17 cellular contexts compared by ENCODE assay signal in genomic region chr1:30599721-30600120, GRCh38.
DNase-seq lines count a peak whose midpoint lies in the region; ATAC-seq and TF ChIP-seq lines count a peak whose summit lies in the region.
"Had no signal": no experiment of that assay in that cellular context is flagged by ENCODE, and none has a peak within 500 bp of the region (broad histone marks: within the 10 kb centered on the region; RNA-seq: fewer than 3 reads in every experiment).

No MANE protein-coding gene starts in this region.

- H3K4me1 Mint-ChIP-seq in endodermal cell, result peaks cover 6% of the 10 kb centered on the region
- H3K4me1 Mint-ChIP-seq: CD14-positive monocyte had no signal

- no peak overlapping the region for H3K4me3 Mint-ChIP-seq in endodermal cell
- H3K4me3 Mint-ChIP-seq: CD14-positive monocyte had no signal

- intact Hi-C loops in Right ventricle myocardium superior (cut with DNase I) (no loop called here), left ventricle myocardium inferior (cut with micrococcal nuclease) (no loop called here)

- H3K9me3 ChIP-seq in left ventricle myocardium inferior (replicated peaks) (no peaks in the 10 kb centered on the region), endodermal cell (ENCODE audit: control insufficient read depth, low read length) (no peaks in the 10 kb centered on the region), WERI-Rb-1 (ENCODE audit: severe bottlenecking) (no peaks in the 10 kb centered on the region)
- H3K9me3 ChIP-seq: Peyer's patch had no signal

- H3K4me1 ChIP-seq in left ventricle myocardium inferior (no peaks in the 10 kb centered on the region), endodermal cell (ENCODE audit: control insufficient read depth, insufficient read depth, low read length) (no peaks in the 10 kb centered on the region)
- H3K4me1 ChIP-seq: Peyer's patch had no signal

- peaks cover 11% of the 10 kb centered on the region for H3K27me3 Mint-ChIP-seq in endodermal cell (ENCODE audit: insufficient read depth)

- H3K27me3 ChIP-seq in left ventricle myocardium inferior (ENCODE audit: low read depth) (peaks cover 65% of the 10 kb centered on the region), endodermal cell (ENCODE audit: control insufficient read depth, insufficient read depth, low read length, poor library complexity, severe bottlenecking) (peaks cover 10% of the 10 kb centered on the region), WERI-Rb-1 (ENCODE audit: insufficient read depth, low read depth, severe bottlenecking) (peaks cover under 1% of the 10 kb centered on the region)

- no peak overlapping the region for H3K9ac ChIP-seq in endodermal cell (ENCODE audit: extremely low read depth, low read length, poor library complexity, severe bottlenecking)
- H3K9ac ChIP-seq: GM23248 had no signal

- no peaks in the 10 kb centered on the region for H3K36me3 Mint-ChIP-seq in endodermal cell (ENCODE audit: low read depth)
- H3K36me3 Mint-ChIP-seq: CD14-positive monocyte had no signal

- 92 to 94% methylated on average over 4 to 5 of the region's 5 CpGs for WGBS in endodermal cell (ENCODE audit: insufficient coverage in 1 of 2, insufficient read length in 1 of 2), 2 experiments

- H3K36me3 ChIP-seq in left ventricle myocardium inferior (no peaks in the 10 kb centered on the region), endodermal cell (ENCODE audit: control insufficient read depth, insufficient read depth, low read length) (no peaks in the 10 kb centered on the region), WERI-Rb-1 (no peaks in the 10 kb centered on the region)
- H3K36me3 ChIP-seq: Peyer's patch had no signal

- DNase-seq in Right ventricle myocardium superior (no peak), left ventricle myocardium inferior (no peak), endodermal cell (peak; percentile 17), left kidney (ENCODE audit: low read depth, low spot score) (peak; percentile 65), NCI-H1694 treated with DMSO at 0.1 percent for 48 hours (lab: John Stamatoyannopoulos, UW) (no peak), HK-2 (ENCODE audit: unreplicated experiment) (no peak), NOMO-1 (lab: John Stamatoyannopoulos, UW; ENCODE audit: unreplicated experiment in 2 of 2) (no peak), WERI-Rb-1 (no peak)
- DNase-seq: EL, GM23248, KBM-7, MV-4-11, NCI-H1417 treated with DMSO at 0.1 percent for 48 hours, NCI-H524 had no signal

- TF ChIP-seq CTCF in left ventricle myocardium inferior (IDR thresholded peaks at IDR 0.05; ENCODE audit: borderline replicate concordance) (no peak), endodermal cell (conservative IDR thresholded peaks at IDR 0.05) (no peak), WERI-Rb-1 (IDR thresholded peaks at IDR 0.05; ENCODE audit: low read depth, low read length) (no peak)

- H3K9me3 Mint-ChIP-seq in endodermal cell, result no peaks in the 10 kb centered on the region

- H3K27ac ChIP-seq in left ventricle myocardium inferior (replicated peaks), result no peak overlapping the region
- no peak overlapping the region for H3K27ac ChIP-seq in endodermal cell (ENCODE audit: low read depth, low read length)
- no peak overlapping the region for H3K27ac ChIP-seq in WERI-Rb-1
- H3K27ac ChIP-seq: GM23248, Peyer's patch had no signal

- H3K27ac Mint-ChIP-seq in endodermal cell, result no peak overlapping the region

- H3K4me3 ChIP-seq in left ventricle myocardium inferior (no peak overlapping the region), endodermal cell (ENCODE audit: low read length) (no peak overlapping the region), WERI-Rb-1 (ENCODE audit: low read depth, low read length) (no peak overlapping the region)
- H3K4me3 ChIP-seq: GM23248, Peyer's patch had no signal

- ATAC-seq in Right ventricle myocardium superior (ENCODE audit: poor library complexity), result peak; percentile 39
- ATAC-seq: SK-N-SH treated with all-trans-retinoic acid at 6 μM for 48 hours had no signal

Comparison
In these comparisons a context has a peak if more than half of its experiments do, and no peak if none do; other contexts are left out.
1. DNase-seq: peak in endodermal cell (single experiment) and left kidney (single experiment); none in Right ventricle myocardium superior (single experiment), left ventricle myocardium inferior (single experiment), NCI-H1694 treated with DMSO at 0.1 percent for 48 hours (single experiment), HK-2 (single experiment), NOMO-1 (0 of 2) and WERI-Rb-1 (single experiment).